In genomic region chr9:124258765-124259272, GRCh38 we compare ENCODE assay signal across 1 cellular context.
TF ChIP-seq lines count a peak whose summit lies in the region.

No MANE protein-coding gene starts in this region.

TF ChIP-seq in HepG2, 621 proteins besides CTCF, POLR2A, EP300 and RAD21 (continued from another document and continues in another):
- TF ChIP-seq TFDP1 (CRISPR knock-in tag; IDR thresholded peaks at IDR 0.05; ENCODE audit: borderline replicate concordance) (no peak), ZNF766 (CRISPR knock-in tag; IDR thresholded peaks at IDR 0.05; ENCODE audit: borderline replicate concordance) (no peak), ZNF235 (CRISPR knock-in tag; IDR thresholded peaks at IDR 0.05; ENCODE audit: borderline replicate concordance) (no peak), ZNF564 (CRISPR knock-in tag; IDR thresholded peaks at IDR 0.05) (no peak), RBM39 (IDR thresholded peaks at IDR 0.05; ENCODE audit: low read depth, low read length, poor library complexity, severe bottlenecking) (peak; percentile 77), ZSCAN30 (CRISPR knock-in tag; IDR thresholded peaks at IDR 0.05) (no peak), ZNF780A (CRISPR knock-in tag; IDR thresholded peaks at IDR 0.05) (no peak), HNF1B (CRISPR knock-in tag; IDR thresholded peaks at IDR 0.05) (no peak), ZFP62 (CRISPR knock-in tag; IDR thresholded peaks at IDR 0.05) (no peak), ZNF563 (CRISPR knock-in tag; IDR thresholded peaks at IDR 0.05) (peak; percentile 3), FOXK1 (CRISPR knock-in tag; IDR thresholded peaks at IDR 0.05; ENCODE audit: borderline replicate concordance, low read depth) (no peak), PITX1 (CRISPR knock-in tag; IDR thresholded peaks at IDR 0.05) (no peak), FOXC1 (CRISPR knock-in tag; IDR thresholded peaks at IDR 0.05; ENCODE audit: borderline replicate concordance) (no peak), ZNF160 (CRISPR knock-in tag; IDR thresholded peaks at IDR 0.05) (no peak), KLF6 (CRISPR knock-in tag; IDR thresholded peaks at IDR 0.05) (0 out of 2 replicates have a peak, but pooled peaks have one; percentile 21), ZNF639 (CRISPR knock-in tag; conservative IDR thresholded peaks at IDR 0.05) (no peak), ZNF337 (CRISPR knock-in tag; IDR thresholded peaks at IDR 0.05; ENCODE audit: borderline replicate concordance, low read depth) (0 out of 2 replicates have a peak, but pooled peaks have one; percentile 6), ZFY (CRISPR knock-in tag; IDR thresholded peaks at IDR 0.05) (peak; percentile 78), ZBTB21 (CRISPR knock-in tag; IDR thresholded peaks at IDR 0.05) (no peak), ZNF790 (CRISPR knock-in tag; IDR thresholded peaks at IDR 0.05; ENCODE audit: borderline replicate concordance) (no peak; the same call in 1 of the 2 replicates), RXRB (CRISPR knock-in tag; IDR thresholded peaks at IDR 0.05; ENCODE audit: borderline replicate concordance) (0 out of 2 replicates have a peak, but pooled peaks have one; percentile 4), ZSCAN20 (CRISPR knock-in tag; IDR thresholded peaks at IDR 0.05; ENCODE audit: borderline replicate concordance) (peak; percentile 25; the same call in 1 of the 2 replicates), KDM4B (CRISPR knock-in tag; IDR thresholded peaks at IDR 0.05) (peak; percentile 21; the same call in 1 of the 2 replicates), HMGA1 (CRISPR knock-in tag; conservative IDR thresholded peaks at IDR 0.05) (no peak), FOXO1 (CRISPR knock-in tag; IDR thresholded peaks at IDR 0.05) (no peak)
- TF ChIP-seq, protein P1, sequence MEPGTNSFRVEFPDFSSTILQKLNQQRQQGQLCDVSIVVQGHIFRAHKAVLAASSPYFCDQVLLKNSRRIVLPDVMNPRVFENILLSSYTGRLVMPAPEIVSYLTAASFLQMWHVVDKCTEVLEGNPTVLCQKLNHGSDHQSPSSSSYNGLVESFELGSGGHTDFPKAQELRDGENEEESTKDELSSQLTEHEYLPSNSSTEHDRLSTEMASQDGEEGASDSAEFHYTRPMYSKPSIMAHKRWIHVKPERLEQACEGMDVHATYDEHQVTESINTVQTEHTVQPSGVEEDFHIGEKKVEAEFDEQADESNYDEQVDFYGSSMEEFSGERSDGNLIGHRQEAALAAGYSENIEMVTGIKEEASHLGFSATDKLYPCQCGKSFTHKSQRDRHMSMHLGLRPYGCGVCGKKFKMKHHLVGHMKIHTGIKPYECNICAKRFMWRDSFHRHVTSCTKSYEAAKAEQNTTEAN (CRISPR knock-in tag; conservative IDR thresholded peaks at IDR 0.05): peak; percentile 23; the same call in 1 of the 2 replicates
- TF ChIP-seq, protein P2, sequence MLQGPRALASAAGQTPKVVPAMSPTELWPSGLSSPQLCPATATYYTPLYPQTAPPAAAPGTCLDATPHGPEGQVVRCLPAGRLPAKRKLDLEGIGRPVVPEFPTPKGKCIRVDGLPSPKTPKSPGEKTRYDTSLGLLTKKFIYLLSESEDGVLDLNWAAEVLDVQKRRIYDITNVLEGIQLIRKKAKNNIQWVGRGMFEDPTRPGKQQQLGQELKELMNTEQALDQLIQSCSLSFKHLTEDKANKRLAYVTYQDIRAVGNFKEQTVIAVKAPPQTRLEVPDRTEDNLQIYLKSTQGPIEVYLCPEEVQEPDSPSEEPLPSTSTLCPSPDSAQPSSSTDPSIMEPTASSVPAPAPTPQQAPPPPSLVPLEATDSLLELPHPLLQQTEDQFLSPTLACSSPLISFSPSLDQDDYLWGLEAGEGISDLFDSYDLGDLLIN (CRISPR knock-in tag; IDR thresholded peaks at IDR 0.05; ENCODE audit: borderline replicate concordance): no peak
- TF ChIP-seq, protein P3, sequence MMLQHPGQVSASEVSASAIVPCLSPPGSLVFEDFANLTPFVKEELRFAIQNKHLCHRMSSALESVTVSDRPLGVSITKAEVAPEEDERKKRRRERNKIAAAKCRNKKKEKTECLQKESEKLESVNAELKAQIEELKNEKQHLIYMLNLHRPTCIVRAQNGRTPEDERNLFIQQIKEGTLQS (CRISPR knock-in tag; IDR thresholded peaks at IDR 0.05): no peak
- TF ChIP-seq, protein P4, sequence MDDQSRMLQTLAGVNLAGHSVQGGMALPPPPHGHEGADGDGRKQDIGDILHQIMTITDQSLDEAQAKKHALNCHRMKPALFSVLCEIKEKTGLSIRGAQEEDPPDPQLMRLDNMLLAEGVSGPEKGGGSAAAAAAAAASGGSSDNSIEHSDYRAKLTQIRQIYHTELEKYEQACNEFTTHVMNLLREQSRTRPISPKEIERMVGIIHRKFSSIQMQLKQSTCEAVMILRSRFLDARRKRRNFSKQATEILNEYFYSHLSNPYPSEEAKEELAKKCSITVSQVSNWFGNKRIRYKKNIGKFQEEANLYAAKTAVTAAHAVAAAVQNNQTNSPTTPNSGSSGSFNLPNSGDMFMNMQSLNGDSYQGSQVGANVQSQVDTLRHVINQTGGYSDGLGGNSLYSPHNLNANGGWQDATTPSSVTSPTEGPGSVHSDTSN (CRISPR knock-in tag; IDR thresholded peaks at IDR 0.05; ENCODE audit: borderline replicate concordance): no peak
- TF ChIP-seq, protein P5, sequence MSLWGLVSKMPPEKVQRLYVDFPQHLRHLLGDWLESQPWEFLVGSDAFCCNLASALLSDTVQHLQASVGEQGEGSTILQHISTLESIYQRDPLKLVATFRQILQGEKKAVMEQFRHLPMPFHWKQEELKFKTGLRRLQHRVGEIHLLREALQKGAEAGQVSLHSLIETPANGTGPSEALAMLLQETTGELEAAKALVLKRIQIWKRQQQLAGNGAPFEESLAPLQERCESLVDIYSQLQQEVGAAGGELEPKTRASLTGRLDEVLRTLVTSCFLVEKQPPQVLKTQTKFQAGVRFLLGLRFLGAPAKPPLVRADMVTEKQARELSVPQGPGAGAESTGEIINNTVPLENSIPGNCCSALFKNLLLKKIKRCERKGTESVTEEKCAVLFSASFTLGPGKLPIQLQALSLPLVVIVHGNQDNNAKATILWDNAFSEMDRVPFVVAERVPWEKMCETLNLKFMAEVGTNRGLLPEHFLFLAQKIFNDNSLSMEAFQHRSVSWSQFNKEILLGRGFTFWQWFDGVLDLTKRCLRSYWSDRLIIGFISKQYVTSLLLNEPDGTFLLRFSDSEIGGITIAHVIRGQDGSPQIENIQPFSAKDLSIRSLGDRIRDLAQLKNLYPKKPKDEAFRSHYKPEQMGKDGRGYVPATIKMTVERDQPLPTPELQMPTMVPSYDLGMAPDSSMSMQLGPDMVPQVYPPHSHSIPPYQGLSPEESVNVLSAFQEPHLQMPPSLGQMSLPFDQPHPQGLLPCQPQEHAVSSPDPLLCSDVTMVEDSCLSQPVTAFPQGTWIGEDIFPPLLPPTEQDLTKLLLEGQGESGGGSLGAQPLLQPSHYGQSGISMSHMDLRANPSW (CRISPR knock-in tag; IDR thresholded peaks at IDR 0.05; ENCODE audit: borderline replicate concordance): no peak
- TF ChIP-seq, protein P6, sequence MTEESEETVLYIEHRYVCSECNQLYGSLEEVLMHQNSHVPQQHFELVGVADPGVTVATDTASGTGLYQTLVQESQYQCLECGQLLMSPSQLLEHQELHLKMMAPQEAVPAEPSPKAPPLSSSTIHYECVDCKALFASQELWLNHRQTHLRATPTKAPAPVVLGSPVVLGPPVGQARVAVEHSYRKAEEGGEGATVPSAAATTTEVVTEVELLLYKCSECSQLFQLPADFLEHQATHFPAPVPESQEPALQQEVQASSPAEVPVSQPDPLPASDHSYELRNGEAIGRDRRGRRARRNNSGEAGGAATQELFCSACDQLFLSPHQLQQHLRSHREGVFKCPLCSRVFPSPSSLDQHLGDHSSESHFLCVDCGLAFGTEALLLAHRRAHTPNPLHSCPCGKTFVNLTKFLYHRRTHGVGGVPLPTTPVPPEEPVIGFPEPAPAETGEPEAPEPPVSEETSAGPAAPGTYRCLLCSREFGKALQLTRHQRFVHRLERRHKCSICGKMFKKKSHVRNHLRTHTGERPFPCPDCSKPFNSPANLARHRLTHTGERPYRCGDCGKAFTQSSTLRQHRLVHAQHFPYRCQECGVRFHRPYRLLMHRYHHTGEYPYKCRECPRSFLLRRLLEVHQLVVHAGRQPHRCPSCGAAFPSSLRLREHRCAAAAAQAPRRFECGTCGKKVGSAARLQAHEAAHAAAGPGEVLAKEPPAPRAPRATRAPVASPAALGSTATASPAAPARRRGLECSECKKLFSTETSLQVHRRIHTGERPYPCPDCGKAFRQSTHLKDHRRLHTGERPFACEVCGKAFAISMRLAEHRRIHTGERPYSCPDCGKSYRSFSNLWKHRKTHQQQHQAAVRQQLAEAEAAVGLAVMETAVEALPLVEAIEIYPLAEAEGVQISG (CRISPR knock-in tag; IDR thresholded peaks at IDR 0.05): peak; percentile 7; the same call in 1 of the 2 replicates
- TF ChIP-seq, protein P7, sequence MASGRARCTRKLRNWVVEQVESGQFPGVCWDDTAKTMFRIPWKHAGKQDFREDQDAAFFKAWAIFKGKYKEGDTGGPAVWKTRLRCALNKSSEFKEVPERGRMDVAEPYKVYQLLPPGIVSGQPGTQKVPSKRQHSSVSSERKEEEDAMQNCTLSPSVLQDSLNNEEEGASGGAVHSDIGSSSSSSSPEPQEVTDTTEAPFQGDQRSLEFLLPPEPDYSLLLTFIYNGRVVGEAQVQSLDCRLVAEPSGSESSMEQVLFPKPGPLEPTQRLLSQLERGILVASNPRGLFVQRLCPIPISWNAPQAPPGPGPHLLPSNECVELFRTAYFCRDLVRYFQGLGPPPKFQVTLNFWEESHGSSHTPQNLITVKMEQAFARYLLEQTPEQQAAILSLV (CRISPR knock-in tag; IDR thresholded peaks at IDR 0.05; ENCODE audit: borderline replicate concordance): 0 out of 2 replicates have a peak, but pooled peaks have one; percentile 45
- TF ChIP-seq, protein P8, sequence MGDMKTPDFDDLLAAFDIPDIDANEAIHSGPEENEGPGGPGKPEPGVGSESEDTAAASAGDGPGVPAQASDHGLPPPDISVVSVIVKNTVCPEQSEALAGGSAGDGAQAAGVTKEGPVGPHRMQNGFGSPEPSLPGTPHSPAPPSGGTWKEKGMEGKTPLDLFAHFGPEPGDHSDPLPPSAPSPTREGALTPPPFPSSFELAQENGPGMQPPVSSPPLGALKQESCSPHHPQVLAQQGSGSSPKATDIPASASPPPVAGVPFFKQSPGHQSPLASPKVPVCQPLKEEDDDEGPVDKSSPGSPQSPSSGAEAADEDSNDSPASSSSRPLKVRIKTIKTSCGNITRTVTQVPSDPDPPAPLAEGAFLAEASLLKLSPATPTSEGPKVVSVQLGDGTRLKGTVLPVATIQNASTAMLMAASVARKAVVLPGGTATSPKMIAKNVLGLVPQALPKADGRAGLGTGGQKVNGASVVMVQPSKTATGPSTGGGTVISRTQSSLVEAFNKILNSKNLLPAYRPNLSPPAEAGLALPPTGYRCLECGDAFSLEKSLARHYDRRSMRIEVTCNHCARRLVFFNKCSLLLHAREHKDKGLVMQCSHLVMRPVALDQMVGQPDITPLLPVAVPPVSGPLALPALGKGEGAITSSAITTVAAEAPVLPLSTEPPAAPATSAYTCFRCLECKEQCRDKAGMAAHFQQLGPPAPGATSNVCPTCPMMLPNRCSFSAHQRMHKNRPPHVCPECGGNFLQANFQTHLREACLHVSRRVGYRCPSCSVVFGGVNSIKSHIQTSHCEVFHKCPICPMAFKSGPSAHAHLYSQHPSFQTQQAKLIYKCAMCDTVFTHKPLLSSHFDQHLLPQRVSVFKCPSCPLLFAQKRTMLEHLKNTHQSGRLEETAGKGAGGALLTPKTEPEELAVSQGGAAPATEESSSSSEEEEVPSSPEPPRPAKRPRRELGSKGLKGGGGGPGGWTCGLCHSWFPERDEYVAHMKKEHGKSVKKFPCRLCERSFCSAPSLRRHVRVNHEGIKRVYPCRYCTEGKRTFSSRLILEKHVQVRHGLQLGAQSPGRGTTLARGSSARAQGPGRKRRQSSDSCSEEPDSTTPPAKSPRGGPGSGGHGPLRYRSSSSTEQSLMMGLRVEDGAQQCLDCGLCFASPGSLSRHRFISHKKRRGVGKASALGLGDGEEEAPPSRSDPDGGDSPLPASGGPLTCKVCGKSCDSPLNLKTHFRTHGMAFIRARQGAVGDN (CRISPR knock-in tag; IDR thresholded peaks at IDR 0.05): peak; percentile 56
